ENCODE assay signal across 8 cellular contexts in the genomic region with DNA sequence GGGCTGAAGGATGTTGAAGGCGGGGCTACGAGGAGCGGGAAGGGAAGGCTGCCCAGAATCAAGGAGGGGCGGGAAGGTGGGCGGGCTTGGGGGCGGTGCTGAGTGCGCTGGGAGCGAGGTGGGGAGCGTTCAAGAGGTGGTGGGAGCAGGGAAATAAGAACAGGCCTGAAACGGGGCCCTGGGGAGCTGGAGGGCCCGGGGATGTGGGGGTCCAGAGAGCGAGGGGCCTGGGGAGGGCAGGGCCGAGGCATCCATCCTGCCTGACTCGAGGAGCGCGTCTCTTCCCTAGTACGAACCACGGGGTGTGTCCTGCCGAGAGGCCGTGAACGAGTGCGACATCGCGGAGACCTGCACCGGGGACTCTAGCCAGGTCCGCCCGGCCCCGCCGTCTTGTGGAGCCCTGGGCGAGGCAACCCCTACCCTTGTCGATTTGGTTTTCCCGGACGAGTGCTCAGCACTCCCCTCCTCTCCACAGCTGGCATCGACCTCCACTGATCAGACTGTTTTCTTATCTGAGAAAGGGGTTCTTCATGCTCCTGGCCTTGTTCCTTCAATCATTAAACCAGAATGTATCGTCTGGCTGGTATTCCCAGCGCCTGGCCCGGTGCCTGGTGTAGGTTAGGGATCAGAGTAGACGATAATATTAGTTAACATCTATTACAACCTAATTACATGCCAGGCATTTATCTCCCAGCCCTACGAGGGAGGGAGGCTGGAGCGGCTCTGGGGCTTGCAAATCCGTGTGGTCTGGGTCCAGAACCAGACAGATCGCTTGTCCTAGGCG. TPM values are rescaled to one million over a fixed set of nuclear protein-coding genes. Genes with fewer than 3 reads are reported as not detected.
A peak's percentile ranks its signal among the peaks of the same experiment; 100 is the strongest.
DNase-seq lines count a peak whose midpoint lies in the region; ATAC-seq and TF ChIP-seq lines count a peak whose summit lies in the region.

No MANE protein-coding gene starts in this region.

- H3K4me3 ChIP-seq in CD8-positive, alpha-beta memory T cell (ENCODE audit: low read length), result peak overlapping the region; percentile 81
- H3K4me3 ChIP-seq in GM23338, result peak overlapping the region; percentile 92
- peak overlapping the region; percentile 50 to 74 (median 68) for H3K4me3 ChIP-seq in Peyer's patch
- H3K4me3 ChIP-seq in endodermal cell (ENCODE audit: low read length), result peak overlapping the region; percentile 77

- H3K27me3 Mint-ChIP-seq in CD8-positive, alpha-beta memory T cell, result peaks cover 4% of the 10 kb centered on the region in 2 donors
- H3K27me3 Mint-ChIP-seq in GM23338 (ENCODE audit: insufficient read depth, low read depth, poor library complexity) (peaks cover 40% of the 10 kb centered on the region), endodermal cell (ENCODE audit: insufficient read depth) (peaks cover 41% of the 10 kb centered on the region)
- peaks cover 0 to 5% (median 0%) of the 10 kb centered on the region in 5 donors for H3K27me3 Mint-ChIP-seq in naive thymus-derived CD8-positive, alpha-beta T cell

- no peak for TF ChIP-seq CTCF in GM23338 (conservative IDR thresholded peaks at IDR 0.05; ENCODE audit: low read depth in 2 of 2)
- no peak for TF ChIP-seq CTCF in Peyer's patch (IDR thresholded peaks at IDR 0.05)
- TF ChIP-seq CTCF in endodermal cell (conservative IDR thresholded peaks at IDR 0.05), result no peak

- H3K9ac ChIP-seq in endodermal cell (ENCODE audit: extremely low read depth, low read length, poor library complexity, severe bottlenecking), result peak overlapping the region; percentile 51

- peak overlapping the region; percentile 6 to 87 (median 64) for H3K27ac Mint-ChIP-seq in CD8-positive, alpha-beta memory T cell
- no peak overlapping the region for H3K27ac Mint-ChIP-seq in GM23338
- no peak overlapping the region for H3K27ac Mint-ChIP-seq in endodermal cell
- peak overlapping the region in 9 of 10 donors; percentile 37 to 92 (median 83) for H3K27ac Mint-ChIP-seq in naive thymus-derived CD8-positive, alpha-beta T cell

- ATAC-seq in GM23338, result peak; percentile 24
- peak; percentile 3 to 30 for ATAC-seq in naive thymus-derived CD8-positive, alpha-beta T cell

- no peaks in the 10 kb centered on the region for H3K27me3 ChIP-seq in CD8-positive, alpha-beta memory T cell (ENCODE audit: insufficient read depth, low read length, poor library complexity, severe bottlenecking)
- H3K27me3 ChIP-seq in GM23338 (ENCODE audit: insufficient read depth) (peaks cover 12% of the 10 kb centered on the region), Peyer's patch (no peaks in the 10 kb centered on the region), endodermal cell (ENCODE audit: control insufficient read depth, insufficient read depth, low read length, poor library complexity, severe bottlenecking) (peaks cover 16% of the 10 kb centered on the region)

- no peaks in the 10 kb centered on the region for H3F3A ChIP-seq in GM23338 (replicated peaks; ENCODE audit: low read depth)

- H3K79me2 ChIP-seq in GM23338 (replicated peaks; ENCODE audit: insufficient read depth), result no peaks in the 10 kb centered on the region

- peak overlapping the region; percentile 87 for H3K4me2 ChIP-seq in GM23338

- CTCF ChIA-PET in CD8-positive, alpha-beta memory T cell (lab: Charles Lee), result interaction anchor here (0.7 to 9.4 kb wide), 16 partner anchors 9 to 373 kb away, joined by 3 to 141 read pairs (median 4); partner anchors contain the start of genes ACBD4 and HEXIM1

- peak in 1 of 5 donors; percentile 98 for DNase-seq in CD8-positive, alpha-beta memory T cell
- DNase-seq in GM23338 (ENCODE audit: low spot score), result no peak
- DNase-seq in Peyer's patch, result peak in 2 of 3 donors; percentile 64 to 69
- DNase-seq in endodermal cell, result no peak
- DNase-seq in naive thymus-derived CD8-positive, alpha-beta T cell, result peak in 3 of 10 donors; percentile 92 to 98 (median 94)
- DNase-seq in stimulated activated CD4-positive, alpha-beta T cell treated with anti-CD3 and anti-CD28 coated beads, Interleukin-2, amount 100 ng/mL, for 24 hours, result no peak
- no peak for DNase-seq in iPS-NIHi11 (ENCODE audit: low spot score)
- DNase-seq in NCI-H1436 (lab: John Stamatoyannopoulos, UW), result no peak

- H3K4me1 ChIP-seq in CD8-positive, alpha-beta memory T cell (ENCODE audit: insufficient read depth, low read length), result peaks cover 16% of the 10 kb centered on the region
- peaks cover 6% of the 10 kb centered on the region; the same call in 1 of the 2 replicates for H3K4me1 ChIP-seq in GM23338 (ENCODE audit: insufficient read depth)
- H3K4me1 ChIP-seq in Peyer's patch, result peaks cover 4 to 31% (median 7%) of the 10 kb centered on the region in 4 donors
- H3K4me1 ChIP-seq in endodermal cell (ENCODE audit: control insufficient read depth, insufficient read depth, low read length), result peaks cover 4% of the 10 kb centered on the region

- no peaks in the 10 kb centered on the region for H3K36me3 Mint-ChIP-seq in CD8-positive, alpha-beta memory T cell
- H3K36me3 Mint-ChIP-seq in GM23338 (ENCODE audit: low read depth) (no peaks in the 10 kb centered on the region), endodermal cell (ENCODE audit: low read depth) (no peaks in the 10 kb centered on the region)
- no peaks in the 10 kb centered on the region for H3K36me3 Mint-ChIP-seq in naive thymus-derived CD8-positive, alpha-beta T cell

- peak overlapping the region; percentile 90; the same call in 1 of the 2 replicates for H2AFZ ChIP-seq in GM23338

- H3K27ac ChIP-seq in CD8-positive, alpha-beta memory T cell (ENCODE audit: low read depth, low read length), result no peak overlapping the region
- H3K27ac ChIP-seq in GM23338 (ENCODE audit: low read depth), result no peak overlapping the region
- H3K27ac ChIP-seq in Peyer's patch, result peak overlapping the region; percentile 37 to 72 (median 58)
- no peak overlapping the region for H3K27ac ChIP-seq in endodermal cell (ENCODE audit: low read depth, low read length)

- peak in 1 of 2 donors; percentile 6 for TF ChIP-seq POLR2A in Peyer's patch (IDR thresholded peaks at IDR 0.05)

- 16 to 18% methylated on average over 33 to 40 of the region's 43 CpGs for WGBS in endodermal cell (ENCODE audit: insufficient coverage in 1 of 2, insufficient read length in 1 of 2), 2 experiments

- POLR2A ChIA-PET in CD8-positive, alpha-beta memory T cell (lab: Charles Lee), result interaction anchor here (1.0 to 1.4 kb wide), 3 partner anchors 13 to 273 kb away, joined by 3 to 8 read pairs (median 4); no protein-coding TSS in a partner anchor
- POLR2A ChIA-PET in naive thymus-derived CD8-positive, alpha-beta T cell (lab: Charles Lee), result interaction anchor here (0.5 to 1.7 kb wide), 5 partner anchors 9 to 539 kb away, joined by 3 to 12 read pairs (median 4); partner anchors contain the start of gene EFTUD2

- no peaks in the 10 kb centered on the region for H3K9me3 ChIP-seq in CD8-positive, alpha-beta memory T cell (ENCODE audit: low read length)
- H3K9me3 ChIP-seq in Peyer's patch, result no peaks in the 10 kb centered on the region
- H3K9me3 ChIP-seq in endodermal cell (ENCODE audit: control insufficient read depth, low read length), result no peaks in the 10 kb centered on the region

- H3K36me3 ChIP-seq in CD8-positive, alpha-beta memory T cell (ENCODE audit: insufficient read depth, low read length), result no peaks in the 10 kb centered on the region
- H3K36me3 ChIP-seq in GM23338 (ENCODE audit: insufficient read depth) (no peaks in the 10 kb centered on the region), Peyer's patch (no peaks in the 10 kb centered on the region), endodermal cell (ENCODE audit: control insufficient read depth, insufficient read depth, low read length) (no peaks in the 10 kb centered on the region)

- peaks cover 5 to 20% (median 7%) of the 10 kb centered on the region in 3 donors for H3K4me1 Mint-ChIP-seq in CD8-positive, alpha-beta memory T cell
- peaks cover 15% of the 10 kb centered on the region for H3K4me1 Mint-ChIP-seq in GM23338
- no peaks in the 10 kb centered on the region for H3K4me1 Mint-ChIP-seq in endodermal cell
- H3K4me1 Mint-ChIP-seq in naive thymus-derived CD8-positive, alpha-beta T cell, result peaks cover 0 to 23% (median 19%) of the 10 kb centered on the region in 4 donors

- no peaks in the 10 kb centered on the region for H3K9me3 Mint-ChIP-seq in CD8-positive, alpha-beta memory T cell
- no peaks in the 10 kb centered on the region for H3K9me3 Mint-ChIP-seq in GM23338
- H3K9me3 Mint-ChIP-seq in endodermal cell, result no peaks in the 10 kb centered on the region
- no peaks in the 10 kb centered on the region for H3K9me3 Mint-ChIP-seq in naive thymus-derived CD8-positive, alpha-beta T cell

- H3K9me2 ChIP-seq in GM23338 (ENCODE audit: insufficient read depth), result no peaks in the 10 kb centered on the region

- 0 out of 2 replicates have a peak, but pooled peaks cover 5% of the 10 kb centered on the region for H4K20me1 ChIP-seq in GM23338 (replicated peaks; ENCODE audit: insufficient read depth)

- peak overlapping the region; percentile 83 to 94 (median 89) for H3K4me3 Mint-ChIP-seq in CD8-positive, alpha-beta memory T cell
- H3K4me3 Mint-ChIP-seq in GM23338 (peak overlapping the region; percentile 81), endodermal cell (peak overlapping the region; percentile 64)
- peak overlapping the region; percentile 88 to 95 (median 90) for H3K4me3 Mint-ChIP-seq in naive thymus-derived CD8-positive, alpha-beta T cell

RNA-seq across cellular contexts. Expression of gene ADAM11, which starts 17.2 kb away (rescaled TPM):
- under 1 TPM; 0.35 to 0.71 TPM for total RNA-seq in CD8-positive, alpha-beta memory T cell
- polyA plus RNA-seq in CD8-positive, alpha-beta memory T cell, result not detected
- total RNA-seq in GM23338 (2014; rRNA removed; shearing (Covaris generic)), result 4.4 and 4.7 TPM in 2 replicates
- polyA plus RNA-seq in GM23338 (2016; fragmentation: Nextera tagmentation; extraction: Ambion mirVana), result 0.54 and 0.55 TPM in 2 replicates
- 1 to 10 TPM in 1 of 4 donors, under 1 TPM in 1, not detected in 2; 0.67 to 1.4 TPM for total RNA-seq in Peyer's patch
- total RNA-seq in endodermal cell, result 1 to 10 TPM; 1.9 to 3.5 TPM
- polyA plus RNA-seq in endodermal cell (2013, experiment 1 of 2), result 3.9 TPM
- polyA plus RNA-seq in endodermal cell (2013, experiment 2 of 2), result 3.6 TPM
- total RNA-seq in naive thymus-derived CD8-positive, alpha-beta T cell, result under 1 TPM; 0.86 to 0.93 TPM
- under 1 TPM; 0.17 to 0.46 (median 0.19) TPM for polyA plus RNA-seq in naive thymus-derived CD8-positive, alpha-beta T cell

RNA-seq across cellular contexts. Expression of gene GJC1, which starts 54.1 kb away (rescaled TPM):
- 10 to 100 TPM in 1 of 2 experiments, 1 to 10 TPM in 1; 9.4 to 10.2 TPM for total RNA-seq in CD8-positive, alpha-beta memory T cell
- polyA plus RNA-seq in CD8-positive, alpha-beta memory T cell, result not detected
- total RNA-seq in GM23338 (2014; rRNA removed; shearing (Covaris generic)), result 87.8 and 99.2 TPM in 2 replicates
- 32.0 and 34.7 TPM in 2 replicates for polyA plus RNA-seq in GM23338 (2016; fragmentation: Nextera tagmentation; extraction: Ambion mirVana)
- total RNA-seq in Peyer's patch (1 to 10 TPM; 1.4 to 7.4 (median 2.5) TPM), endodermal cell (100 to 1,000 TPM in 1 of 2 donors, 10 to 100 TPM in 1; 81.9 to 108 TPM)
- polyA plus RNA-seq in endodermal cell (2013, experiment 1 of 2), result 55.9 TPM
- polyA plus RNA-seq in endodermal cell (2013, experiment 2 of 2), result 55.1 TPM
- not detected for total RNA-seq in naive thymus-derived CD8-positive, alpha-beta T cell
- not detected for polyA plus RNA-seq in naive thymus-derived CD8-positive, alpha-beta T cell

Comparison
In these comparisons a context has a peak if more than half of its experiments do, and no peak if none do; other contexts are left out.
1. DNase-seq: peak in Peyer's patch (2 of 3); none in GM23338 (single experiment), endodermal cell (single experiment), stimulated activated CD4-positive, alpha-beta T cell treated with anti-CD3 and anti-CD28 coated beads, Interleukin-2, amount 100 ng/mL, for 24 hours (0 of 2), iPS-NIHi11 (single experiment) and NCI-H1436 (single experiment).
2. H3K27ac ChIP-seq: peak in Peyer's patch (4 of 4); none in CD8-positive, alpha-beta memory T cell (single experiment), GM23338 (single experiment) and endodermal cell (single experiment).
3. H3K27ac Mint-ChIP-seq: peak in CD8-positive, alpha-beta memory T cell (8 of 8) and naive thymus-derived CD8-positive, alpha-beta T cell (9 of 10); none in GM23338 (single experiment) and endodermal cell (single experiment).
4. Peak in every context shown above with its lines, with median percentiles within 50 percentile points of each other: H3K4me3 ChIP-seq and H3K4me3 Mint-ChIP-seq.